In genomic region chr17:62138676-62139121, GRCh38 we compare ENCODE assay signal across 8 cellular contexts.
DNase-seq lines count a peak whose midpoint lies in the region; ATAC-seq, FAIRE-seq and TF ChIP-seq lines count a peak whose summit lies in the region.
"Not testable (repeated sequence)": the region's sequence is repeated elsewhere in the genome, so short reads cannot be mapped to it uniquely, and the experiment has no call there.

No MANE protein-coding gene starts in this region.

- not testable (repeated sequence) for H3K9me1 ChIP-seq in endothelial cell of umbilical vein (replicated peaks; ENCODE audit: control insufficient read depth, extremely low read depth, insufficient read depth, low read length)

- H3K27ac Mint-ChIP-seq in activated naive CD8-positive, alpha-beta T cell treated with anti-CD3 and anti-CD28 coated beads, Interleukin-2, amount 10 ng/mL, durations not matched to agents 7 days and 5 days; stimulated activated memory B cell treated with anti-CD40 and anti-IgM and Interleukin-4, amounts not matched to agents 10 μg/mL and 1 μg/mL and 100 μg/mL, for 72 hours: not testable (repeated sequence)

- peak; percentile 15; the same call in 1 of the 2 replicates for TF ChIP-seq CTCF in BE2C (IDR thresholded peaks at IDR 0.05; ENCODE audit: low read depth, low read length)
- TF ChIP-seq CTCF in HFF-Myc (IDR thresholded peaks at IDR 0.05; ENCODE audit: low read depth, low read length, missing control alignments); endothelial cell of umbilical vein (IDR thresholded peaks at IDR 0.05; ENCODE audit: extremely low read depth in 1 of 2, insufficient read depth in 1 of 2, low read depth in 1 of 2, low read length in 2 of 2); lower lobe of right lung (IDR thresholded peaks at IDR 0.05): not testable (repeated sequence)

- not testable (repeated sequence) for H3K4me1 Mint-ChIP-seq in activated naive CD8-positive, alpha-beta T cell treated with anti-CD3 and anti-CD28 coated beads, Interleukin-2, amount 10 ng/mL, durations not matched to agents 7 days and 5 days; stimulated activated memory B cell treated with anti-CD40 and anti-IgM and Interleukin-4, amounts not matched to agents 10 μg/mL and 1 μg/mL and 100 μg/mL, for 72 hours

- not testable (repeated sequence) for H3K79me2 ChIP-seq in endothelial cell of umbilical vein (ENCODE audit: control insufficient read depth, insufficient read depth, low read length)

- TF ChIP-seq POLR2A in endothelial cell of umbilical vein (IDR thresholded peaks at IDR 0.05; ENCODE audit: low read depth, low read length), result not testable (repeated sequence)

- CTCF ChIA-PET in endothelial cell of umbilical vein (lab: Charles Lee), result not testable (repeated sequence)

- peak overlapping the region; percentile 30 for H3K4me3 Mint-ChIP-seq in activated naive CD8-positive, alpha-beta T cell treated with anti-CD3 and anti-CD28 coated beads, Interleukin-2, amount 10 ng/mL, durations not matched to agents 7 days and 5 days
- peak overlapping the region; percentile 41 for H3K4me3 Mint-ChIP-seq in stimulated activated memory B cell treated with anti-CD40 and anti-IgM and Interleukin-4, amounts not matched to agents 10 μg/mL and 1 μg/mL and 100 μg/mL, for 72 hours

- intact Hi-C loops in endothelial cell of umbilical vein (cut with micrococcal nuclease); lower lobe of right lung (cut with DNase I): not testable (repeated sequence)

- not testable (repeated sequence) for H3K27me3 ChIP-seq in BE2C; endothelial cell of umbilical vein (ENCODE audit: control insufficient read depth in 2 of 2, insufficient read depth in 2 of 2, low read length in 2 of 2)
- H3K27me3 ChIP-seq in lower lobe of right lung (ENCODE audit: low read depth), result peaks cover 29% of the 10 kb centered on the region

- peak overlapping the region; percentile 30 for H2AFZ ChIP-seq in endothelial cell of umbilical vein (ENCODE audit: low read depth, low read length)

- H3K9me3 Mint-ChIP-seq in activated naive CD8-positive, alpha-beta T cell treated with anti-CD3 and anti-CD28 coated beads, Interleukin-2, amount 10 ng/mL, durations not matched to agents 7 days and 5 days; stimulated activated memory B cell treated with anti-CD40 and anti-IgM and Interleukin-4, amounts not matched to agents 10 μg/mL and 1 μg/mL and 100 μg/mL, for 72 hours: not testable (repeated sequence)

- BruUV-seq in endothelial cell of umbilical vein (replicated peaks; lab: Mats Ljungman, UMichigan), result not testable (repeated sequence)

- dilution Hi-C loops in endothelial cell of umbilical vein (cut with MboI; ENCODE audit: extremely low pct_ligation_motif_present, low sequenced_read_pairs), result not testable (repeated sequence)

- H3K4me1 ChIP-seq in BE2C; endothelial cell of umbilical vein (ENCODE audit: control insufficient read depth, extremely low read depth, insufficient read depth, low read length); lower lobe of right lung: not testable (repeated sequence)

- not testable (repeated sequence) for H3K36me3 Mint-ChIP-seq in activated naive CD8-positive, alpha-beta T cell treated with anti-CD3 and anti-CD28 coated beads, Interleukin-2, amount 10 ng/mL, durations not matched to agents 7 days and 5 days; stimulated activated memory B cell treated with anti-CD40 and anti-IgM and Interleukin-4, amounts not matched to agents 10 μg/mL and 1 μg/mL and 100 μg/mL, for 72 hours

- not testable (repeated sequence) for H3K27ac ChIP-seq in endothelial cell of umbilical vein (ENCODE audit: insufficient read depth, low read depth, low read length); lower lobe of right lung

- not testable (repeated sequence) for H3K9me3 ChIP-seq in BE2C; endothelial cell of umbilical vein (replicated peaks; ENCODE audit: control insufficient read depth, insufficient read depth, low read length); lower lobe of right lung

- H3K4me2 ChIP-seq in endothelial cell of umbilical vein (ENCODE audit: insufficient read depth, low read length), result not testable (repeated sequence)

- peak overlapping the region; percentile 58 for H3K4me3 ChIP-seq in BE2C (ENCODE audit: low read depth, low read length)
- peak overlapping the region; percentile 9; the same call in 1 of the 2 replicates for H3K4me3 ChIP-seq in HFF-Myc (replicated peaks; ENCODE audit: low read depth, low read length)
- H3K4me3 ChIP-seq in endothelial cell of umbilical vein (replicated peaks in 1 of 3; ENCODE audit: insufficient read depth in 1 of 3, low read depth in 1 of 3, low read length in 3 of 3), result not testable (repeated sequence)
- H3K4me3 ChIP-seq in lower lobe of right lung, result peak overlapping the region; percentile 6

- not testable (repeated sequence) for H4K20me1 ChIP-seq in endothelial cell of umbilical vein (replicated peaks; ENCODE audit: control insufficient read depth, extremely low read depth, insufficient read depth, low read length)

- POLR2A ChIA-PET in activated naive CD8-positive, alpha-beta T cell treated with anti-CD3 and anti-CD28 coated beads, Interleukin-2, amount 10 ng/mL, durations not matched to agents 7 days and 5 days (lab: Charles Lee); endothelial cell of umbilical vein (lab: Charles Lee): not testable (repeated sequence)

- not testable (repeated sequence) for H3K36me3 ChIP-seq in BE2C; endothelial cell of umbilical vein (ENCODE audit: control insufficient read depth in 2 of 2, extremely low read depth in 1 of 2, insufficient read depth in 2 of 2, low read length in 2 of 2); lower lobe of right lung

- FAIRE-seq in endothelial cell of umbilical vein (lab: Jason Lieb, UNC), result not testable (repeated sequence)

- peak; percentile 52 for DNase-seq in BE2C
- not testable (repeated sequence) for DNase-seq in HFF-Myc (ENCODE audit: extremely low read depth, low read depth); activated naive CD8-positive, alpha-beta T cell treated with anti-CD3 and anti-CD28 coated beads, Interleukin-2, amount 10 ng/mL, durations not matched to agents 7 days and 5 days; endothelial cell of umbilical vein (ENCODE audit: low read depth, low spot score); lower lobe of right lung
- DNase-seq in NCI-H345 (lab: John Stamatoyannopoulos, UW), result peak; percentile 30
- peak; percentile 43 for DNase-seq in activated CD4-positive, alpha-beta T cell treated with anti-CD3 and anti-CD28 coated beads for 48 hours

- ATAC-seq in activated naive CD8-positive, alpha-beta T cell treated with anti-CD3 and anti-CD28 coated beads, Interleukin-2, amount 10 ng/mL, durations not matched to agents 7 days and 5 days (ENCODE audit: low read depth), result not testable (repeated sequence)
- peak; percentile 9 to 16 for ATAC-seq in lower lobe of right lung
- peak; percentile 13 for ATAC-seq in stimulated activated memory B cell treated with anti-CD40 and anti-IgM and Interleukin-4, amounts not matched to agents 10 μg/mL and 1 μg/mL and 100 μg/mL, for 72 hours

- H3K9ac ChIP-seq in endothelial cell of umbilical vein (replicated peaks; ENCODE audit: extremely low read depth, insufficient read depth, low read length), result not testable (repeated sequence)

- H3K27me3 Mint-ChIP-seq in activated naive CD8-positive, alpha-beta T cell treated with anti-CD3 and anti-CD28 coated beads, Interleukin-2, amount 10 ng/mL, durations not matched to agents 7 days and 5 days, result peaks cover 32% of the 10 kb centered on the region
- peaks cover 65% of the 10 kb centered on the region for H3K27me3 Mint-ChIP-seq in stimulated activated memory B cell treated with anti-CD40 and anti-IgM and Interleukin-4, amounts not matched to agents 10 μg/mL and 1 μg/mL and 100 μg/mL, for 72 hours

TF ChIP-seq in endothelial cell of umbilical vein, 7 proteins besides CTCF, POLR2A, EP300 and RAD21:
- TF ChIP-seq EZH2 (IDR thresholded peaks at IDR 0.05; ENCODE audit: borderline replicate concordance, low read depth, low read length, severe bottlenecking), result peak; percentile 47
